ENCODE assay signal across 15 cellular contexts in the genomic region with DNA sequence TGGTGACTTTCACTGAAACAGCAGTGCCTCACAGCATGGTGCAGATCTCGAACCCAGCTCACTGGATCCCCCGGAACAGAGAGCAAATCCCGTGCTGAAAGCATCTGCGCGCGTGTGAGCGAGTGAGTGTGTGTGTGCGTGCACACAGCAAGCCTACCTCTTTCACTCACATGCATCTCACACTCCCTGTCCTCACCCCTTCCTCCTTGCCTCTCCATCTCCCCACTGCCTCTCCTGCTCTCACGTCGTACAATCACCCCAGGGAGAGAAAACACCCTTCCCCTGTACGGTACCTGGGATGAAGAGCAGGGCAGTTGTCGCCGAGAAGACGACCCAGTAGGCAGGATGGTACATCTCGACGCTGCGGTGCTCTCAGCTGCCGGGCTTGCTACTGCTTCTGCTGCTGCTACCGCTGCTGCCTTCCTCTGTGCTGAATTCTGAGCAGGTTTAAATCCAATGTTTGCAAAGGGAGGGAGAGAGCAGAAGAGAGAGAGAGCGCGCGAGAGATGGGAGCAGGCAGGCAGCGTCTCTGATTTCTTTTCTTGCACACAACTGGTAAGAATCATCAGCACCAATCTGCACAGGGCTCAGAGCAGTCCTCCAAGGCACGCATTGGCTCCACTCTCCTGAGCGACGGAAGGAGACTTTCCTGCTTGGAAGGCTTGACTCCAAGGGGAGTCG. TPM values are rescaled to one million over a fixed set of nuclear protein-coding genes. Genes with fewer than 3 reads are reported as not detected.
DNase-seq lines count a peak whose midpoint lies in the region; ATAC-seq, FAIRE-seq and TF ChIP-seq lines count a peak whose summit lies in the region.
"Had no signal": no experiment of that assay in that cellular context is flagged by ENCODE, and none has a peak within 500 bp of the region (broad histone marks: within the 10 kb centered on the region; RNA-seq: fewer than 3 reads in every experiment).

TSS of gene OPCML (minus strand) at position 531 of the 681 bp plus-strand sequence.

- WGBS in right cardiac atrium, result 3% methylated on average over 27 of the region's 27 CpGs
- 6% methylated on average over 27 of the region's 27 CpGs for WGBS in heart right ventricle, 2 donors

- H3K27me3 ChIP-seq in right cardiac atrium (ENCODE audit: control insufficient read depth, insufficient read depth), result no peaks in the 10 kb centered on the region
- H3K27me3 ChIP-seq in heart right ventricle, result peaks cover 0 to 87% (median 56%) of the 10 kb centered on the region in 7 donors
- H3K27me3 ChIP-seq in colonic mucosa, result no peaks in the 10 kb centered on the region
- H3K27me3 ChIP-seq: thyroid gland had no signal

- peaks cover 6% of the 10 kb centered on the region for H3K27me3 Mint-ChIP-seq in endothelial cell (ENCODE audit: unreplicated experiment)
- H3K27me3 Mint-ChIP-seq in nephron (ENCODE audit: low read depth), result peaks cover 76% of the 10 kb centered on the region

- peaks cover 2% of the 10 kb centered on the region for H3K4me1 ChIP-seq in right cardiac atrium (ENCODE audit: control insufficient read depth, insufficient read depth, low read length)
- peaks cover 0 to under 1% (median 0%) of the 10 kb centered on the region in 9 donors for H3K4me1 ChIP-seq in heart right ventricle
- no peaks in the 10 kb centered on the region for H3K4me1 ChIP-seq in colonic mucosa
- H3K4me1 ChIP-seq: thyroid gland had no signal

- H3K4me1 Mint-ChIP-seq in endothelial cell (ENCODE audit: unreplicated experiment), result peaks cover 45% of the 10 kb centered on the region
- H3K4me1 Mint-ChIP-seq in nephron, result peaks cover 8% of the 10 kb centered on the region
- H3K4me1 Mint-ChIP-seq: activated naive CD4-positive, alpha-beta T cell treated with anti-CD3 and anti-CD28 coated beads, Interleukin-2, amount 10 ng/mL, durations not matched to agents 7 days and 5 days had no signal

- H3K9me3 ChIP-seq in right cardiac atrium (ENCODE audit: control insufficient read depth, low read length) (no peaks in the 10 kb centered on the region), heart right ventricle (no peaks in the 10 kb centered on the region), colonic mucosa (no peaks in the 10 kb centered on the region)
- H3K9me3 ChIP-seq: thyroid gland had no signal

- intact Hi-C loops in right cardiac atrium (cut with DNase I), result no loop called here
- intact Hi-C loops in heart right ventricle (cut with DNase I), result no loop called here
- intact Hi-C loops in colonic mucosa (cut with DNase I), result no loop called here

- H3K4me3 Mint-ChIP-seq in endothelial cell (ENCODE audit: unreplicated experiment) (peak within 1 kb of the TSS; percentile 82), nephron (peak within 1 kb of the TSS; percentile 48 to 73 (median 65))
- H3K4me3 Mint-ChIP-seq: activated naive CD4-positive, alpha-beta T cell treated with anti-CD3 and anti-CD28 coated beads, Interleukin-2, amount 10 ng/mL, durations not matched to agents 7 days and 5 days had no signal

- H3K27ac ChIP-seq in right cardiac atrium (ENCODE audit: low read length) (no peak within 1 kb of the TSS), heart right ventricle (no peak within 1 kb of the TSS), colonic mucosa (no peak within 1 kb of the TSS)
- H3K27ac ChIP-seq: SK-N-MC, thyroid gland had no signal

- no peaks in the 10 kb centered on the region for H3K36me3 ChIP-seq in heart right ventricle
- no peaks in the 10 kb centered on the region for H3K36me3 ChIP-seq in colonic mucosa
- H3K36me3 ChIP-seq: thyroid gland had no signal

- H3K9ac ChIP-seq in colonic mucosa (ENCODE audit: low read depth in 2 of 2, low read length in 2 of 2), result no peak within 1 kb of the TSS

- no peak within 1 kb of the TSS for H3K4me3 ChIP-seq in right cardiac atrium (ENCODE audit: low read length)
- H3K4me3 ChIP-seq in heart right ventricle, result peak within 1 kb of the TSS in 1 of 10 donors; percentile 14
- H3K4me3 ChIP-seq in colonic mucosa, result no peak within 1 kb of the TSS
- H3K4me3 ChIP-seq: SK-N-MC, thyroid gland had no signal

- peak in 1 of 3 donors; percentile 42 for DNase-seq in right cardiac atrium
- DNase-seq in heart right ventricle, result no peak
- peak; percentile 17 for DNase-seq in endothelial cell (ENCODE audit: low spot score)
- DNase-seq in mesenteric fat pad (ENCODE audit: low spot score), result no peak
- no peak for DNase-seq in RCC 7860 (ENCODE audit: low spot score)
- no peak for DNase-seq in colonic mucosa
- DNase-seq: activated naive CD4-positive, alpha-beta T cell treated with anti-CD3 and anti-CD28 coated beads, Interleukin-2, amount 10 ng/mL, durations not matched to agents 7 days and 5 days; central memory CD4-positive, alpha-beta T cell; KG1; thyroid gland had no signal

- TF ChIP-seq CTCF in heart right ventricle (IDR thresholded peaks at IDR 0.05) (no peak), endothelial cell (IDR thresholded peaks at IDR 0.05; ENCODE audit: unreplicated experiment) (no peak), nephron (IDR thresholded peaks at IDR 0.05; ENCODE audit: unreplicated experiment in 3 of 3) (no peak), colonic mucosa (IDR thresholded peaks at IDR 0.05) (no peak)

- ATAC-seq in right cardiac atrium, result peak; percentile 25 to 46
- no peak for ATAC-seq in heart right ventricle
- ATAC-seq in HG02870 (IDR thresholded peaks at IDR 0.05; ENCODE audit: unreplicated experiment), result no peak
- ATAC-seq: esophagus mucosa had no signal

- no peak for FAIRE-seq in RCC 7860 (lab: Jason Lieb, UNC)

- H3K9me3 Mint-ChIP-seq in endothelial cell (ENCODE audit: unreplicated experiment) (no peaks in the 10 kb centered on the region), nephron (no peaks in the 10 kb centered on the region)
- H3K9me3 Mint-ChIP-seq: activated naive CD4-positive, alpha-beta T cell treated with anti-CD3 and anti-CD28 coated beads, Interleukin-2, amount 10 ng/mL, durations not matched to agents 7 days and 5 days had no signal

- peak within 1 kb of the TSS; percentile 13 for H3K27ac Mint-ChIP-seq in endothelial cell (ENCODE audit: unreplicated experiment)
- H3K27ac Mint-ChIP-seq in nephron, result no peak within 1 kb of the TSS
- H3K27ac Mint-ChIP-seq: activated naive CD4-positive, alpha-beta T cell treated with anti-CD3 and anti-CD28 coated beads, Interleukin-2, amount 10 ng/mL, durations not matched to agents 7 days and 5 days had no signal

- H3K36me3 Mint-ChIP-seq in endothelial cell (ENCODE audit: low read depth, unreplicated experiment) (no peaks in the 10 kb centered on the region), nephron (ENCODE audit: low read depth) (no peaks in the 10 kb centered on the region)
- H3K36me3 Mint-ChIP-seq: activated naive CD4-positive, alpha-beta T cell treated with anti-CD3 and anti-CD28 coated beads, Interleukin-2, amount 10 ng/mL, durations not matched to agents 7 days and 5 days had no signal

RNA-seq across cellular contexts. Expression of gene OPCML, which starts in this region (rescaled TPM):
- total RNA-seq in right cardiac atrium, result 1 to 10 TPM in 3 of 4 donors, under 1 TPM in 1; 0.74 to 2.8 (median 1.5) TPM
- 0.14 TPM for polyA plus RNA-seq in right cardiac atrium
- 1 to 10 TPM in 1 of 10 donors, under 1 TPM in 9; 0.07 to 1.2 (median 0.42) TPM for total RNA-seq in heart right ventricle
- polyA plus RNA-seq in heart right ventricle, result under 1 TPM; under 0.01 to 0.07 TPM
- 4.1 TPM for total RNA-seq in endothelial cell (ENCODE audit: unreplicated experiment)
- total RNA-seq in mesenteric fat pad, result 0.39 TPM
- under 1 TPM in 1 of 2 donors, not detected in 1; 0.08 TPM for total RNA-seq in colonic mucosa
- total RNA-seq: esophagus mucosa, myocyte had no signal

Comparison
In these comparisons a context has a peak if more than half of its experiments do, and no peak if none do; other contexts are left out.
1. ATAC-seq: peak in right cardiac atrium (2 of 2); none in heart right ventricle (0 of 8) and HG02870 (single experiment).